ENCODE assay signal across 33 cellular contexts in genomic region chr3:42758126-42758525, GRCh38. TPM values are rescaled to one million over a fixed set of nuclear protein-coding genes. Genes with fewer than 3 reads are reported as not detected.
"Had no signal": no experiment of that assay in that cellular context is flagged by ENCODE, and none has a peak within 500 bp of the region (broad histone marks: within the 10 kb centered on the region; RNA-seq: fewer than 3 reads in every experiment).

No MANE protein-coding gene starts in this region.

- H3K4me1 Mint-ChIP-seq: activated CD4-positive, alpha-beta T cell treated with anti-CD3 and anti-CD28 coated beads for 36 hours; activated T-helper 17 cell treated with anti-CD3 and anti-CD28 coated beads, Interleukin-2, amount 50 U/mL, for 72 hours had no signal

- H3K9me3 ChIP-seq: ascending aorta, breast epithelium, colonic mucosa, esophagus muscularis mucosa, gastrocnemius medialis, heart left ventricle had no signal

- H3K27ac ChIP-seq: ascending aorta, breast epithelium, cardiac muscle cell, colonic mucosa, dorsolateral prefrontal cortex, esophagus muscularis mucosa, foreskin keratinocyte, gastrocnemius medialis, heart left ventricle had no signal

- DNase-seq: activated CD4-positive, alpha-beta memory T cell treated with anti-CD3 and anti-CD28 coated beads for 36 hours; activated CD4-positive, alpha-beta T cell treated with anti-CD3 and anti-CD28 coated beads for 36 hours; activated CD4-positive, alpha-beta T cell treated with anti-CD3 and anti-CD28 coated beads, Interleukin-2, amount 10 ng/mL, durations not matched to agents 24 days and 14 days; activated CD4-positive, CD25-positive, alpha-beta regulatory T cell; activated CD4-positive, CD25-positive, alpha-beta regulatory T cell treated with anti-CD3 and anti-CD28 coated beads, Interleukin-2, amount 50 U/mL, for 72 hours; activated CD8-positive, alpha-beta T cell treated with anti-CD3 and anti-CD28 coated beads, Interleukin-2, amount 10 ng/mL, durations not matched to agents 7 days and 5 days; activated gamma-delta T cell; activated naive CD4-positive, alpha-beta T cell; activated naive CD4-positive, alpha-beta T cell treated with anti-CD3 and anti-CD28 coated beads, Interleukin-2, amount 10 ng/mL, durations not matched to agents 7 days and 5 days; activated naive CD8-positive, alpha-beta T cell treated with anti-CD3 and anti-CD28 coated beads, Interleukin-2, amount 10 ng/mL, durations not matched to agents 7 days and 5 days; activated T-cell treated with anti-CD3 and anti-CD28 coated beads, Interleukin-2, amount 50 U/mL, for 4 hours; central memory CD4-positive, alpha-beta T cell; cerebellar nuclear complex; colonic mucosa; effector memory CD4-positive, alpha-beta T cell; erythroblast; foreskin keratinocyte; gastrocnemius medialis; glutamatergic neuron; heart left ventricle; T-helper 1 cell; T-helper 17 cell; T1000 had no signal

- H3K4me3 Mint-ChIP-seq: activated CD4-positive, alpha-beta memory T cell treated with anti-CD3 and anti-CD28 coated beads for 36 hours; activated CD4-positive, alpha-beta T cell treated with anti-CD3 and anti-CD28 coated beads for 36 hours; activated CD4-positive, alpha-beta T cell treated with anti-CD3 and anti-CD28 coated beads, Interleukin-2, amount 10 ng/mL, durations not matched to agents 24 days and 14 days; activated CD8-positive, alpha-beta T cell treated with anti-CD3 and anti-CD28 coated beads, Interleukin-2, amount 10 ng/mL, durations not matched to agents 7 days and 5 days; activated naive CD4-positive, alpha-beta T cell treated with anti-CD3 and anti-CD28 coated beads, Interleukin-2, amount 10 ng/mL, durations not matched to agents 7 days and 5 days; activated naive CD8-positive, alpha-beta T cell treated with anti-CD3 and anti-CD28 coated beads, Interleukin-2, amount 10 ng/mL, durations not matched to agents 7 days and 5 days; activated T-cell treated with anti-CD3 and anti-CD28 coated beads, Interleukin-2, amount 50 U/mL, for 4 hours; activated T-helper 17 cell treated with anti-CD3 and anti-CD28 coated beads, Interleukin-2, amount 50 U/mL, for 72 hours; brain; dendritic cell treated with granulocyte-macrophage colony-stimulating factor and Interleukin-4, amounts not matched to agents 40 ng/mL and 50 ng/mL, for 4 days; T-helper 17 cell; T-helper 2 cell treated with Interferon-gamma antibody and Interleukin-4, amounts not matched to agents 5 μg/mL and 100 μg/mL, for 36 hours had no signal

- ATAC-seq: activated CD4-positive, alpha-beta T cell treated with anti-CD3 and anti-CD28 coated beads for 36 hours; activated CD8-positive, alpha-beta T cell treated with anti-CD3 and anti-CD28 coated beads, Interleukin-2, amount 10 ng/mL, durations not matched to agents 7 days and 5 days; activated naive CD4-positive, alpha-beta T cell treated with anti-CD3 and anti-CD28 coated beads, Interleukin-2, amount 50 U/mL, for 72 hours; activated T-cell treated with anti-CD3 and anti-CD28 coated beads, Interleukin-2, amount 50 U/mL, for 4 hours; activated T-helper 17 cell treated with anti-CD3 and anti-CD28 coated beads, Interleukin-2, amount 50 U/mL, for 72 hours; foreskin keratinocyte; gastrocnemius medialis; heart left ventricle; T-helper 17 cell had no signal

- H3K36me3 ChIP-seq: ascending aorta, breast epithelium, cardiac muscle cell, colonic mucosa, esophagus muscularis mucosa, gastrocnemius medialis, heart left ventricle had no signal

- H3K4me3 ChIP-seq: ascending aorta, breast epithelium, cardiac muscle cell, colonic mucosa, dorsolateral prefrontal cortex, esophagus muscularis mucosa, gastrocnemius medialis, heart left ventricle had no signal

- H3K27ac Mint-ChIP-seq: activated CD4-positive, alpha-beta memory T cell treated with anti-CD3 and anti-CD28 coated beads for 36 hours; activated CD4-positive, alpha-beta T cell treated with anti-CD3 and anti-CD28 coated beads for 36 hours; activated CD4-positive, alpha-beta T cell treated with anti-CD3 and anti-CD28 coated beads, Interleukin-2, amount 10 ng/mL, durations not matched to agents 24 days and 14 days; activated CD8-positive, alpha-beta T cell treated with anti-CD3 and anti-CD28 coated beads, Interleukin-2, amount 10 ng/mL, durations not matched to agents 7 days and 5 days; activated naive CD4-positive, alpha-beta T cell treated with anti-CD3 and anti-CD28 coated beads, Interleukin-2, amount 10 ng/mL, durations not matched to agents 7 days and 5 days; activated naive CD8-positive, alpha-beta T cell treated with anti-CD3 and anti-CD28 coated beads, Interleukin-2, amount 10 ng/mL, durations not matched to agents 7 days and 5 days; activated T-helper 17 cell treated with anti-CD3 and anti-CD28 coated beads, Interleukin-2, amount 50 U/mL, for 72 hours; brain; dendritic cell treated with granulocyte-macrophage colony-stimulating factor and Interleukin-4, amounts not matched to agents 40 ng/mL and 50 ng/mL, for 4 days; T-helper 17 cell; T-helper 2 cell treated with Interferon-gamma antibody and Interleukin-4, amounts not matched to agents 5 μg/mL and 100 μg/mL, for 36 hours had no signal

- H3K27me3 ChIP-seq: ascending aorta, breast epithelium, cardiac muscle cell, colonic mucosa, dorsolateral prefrontal cortex, esophagus muscularis mucosa, gastrocnemius medialis, heart left ventricle had no signal

- H3K27me3 Mint-ChIP-seq: activated CD4-positive, alpha-beta memory T cell treated with anti-CD3 and anti-CD28 coated beads for 36 hours; activated T-helper 17 cell treated with anti-CD3 and anti-CD28 coated beads, Interleukin-2, amount 50 U/mL, for 72 hours; dendritic cell treated with granulocyte-macrophage colony-stimulating factor and Interleukin-4, amounts not matched to agents 40 ng/mL and 50 ng/mL, for 4 days had no signal

- H3K36me3 Mint-ChIP-seq: activated CD4-positive, alpha-beta memory T cell treated with anti-CD3 and anti-CD28 coated beads for 36 hours; activated naive CD4-positive, alpha-beta T cell treated with anti-CD3 and anti-CD28 coated beads, Interleukin-2, amount 10 ng/mL, durations not matched to agents 7 days and 5 days; activated naive CD4-positive, alpha-beta T cell treated with anti-CD3 and anti-CD28 coated beads, Interleukin-2, amount 50 U/mL, for 72 hours; activated naive CD8-positive, alpha-beta T cell treated with anti-CD3 and anti-CD28 coated beads, Interleukin-2, amount 10 ng/mL, durations not matched to agents 7 days and 5 days; brain had no signal

- H3K9me3 Mint-ChIP-seq: activated CD4-positive, alpha-beta memory T cell treated with anti-CD3 and anti-CD28 coated beads for 36 hours; activated CD4-positive, alpha-beta T cell treated with anti-CD3 and anti-CD28 coated beads, Interleukin-2, amount 10 ng/mL, durations not matched to agents 24 days and 14 days; activated naive CD4-positive, alpha-beta T cell treated with anti-CD3 and anti-CD28 coated beads, Interleukin-2, amount 10 ng/mL, durations not matched to agents 7 days and 5 days; activated naive CD4-positive, alpha-beta T cell treated with anti-CD3 and anti-CD28 coated beads, Interleukin-2, amount 50 U/mL, for 72 hours; activated naive CD8-positive, alpha-beta T cell treated with anti-CD3 and anti-CD28 coated beads, Interleukin-2, amount 10 ng/mL, durations not matched to agents 7 days and 5 days; activated T-cell treated with anti-CD3 and anti-CD28 coated beads, Interleukin-2, amount 50 U/mL, for 4 hours; activated T-helper 17 cell treated with anti-CD3 and anti-CD28 coated beads, Interleukin-2, amount 50 U/mL, for 72 hours; brain; dendritic cell treated with granulocyte-macrophage colony-stimulating factor and Interleukin-4, amounts not matched to agents 40 ng/mL and 50 ng/mL, for 4 days; T-helper 2 cell treated with Interferon-gamma antibody and Interleukin-4, amounts not matched to agents 5 μg/mL and 100 μg/mL, for 36 hours had no signal

- H3K4me1 ChIP-seq: ascending aorta, breast epithelium, colonic mucosa, foreskin keratinocyte had no signal

RNA-seq across cellular contexts. Expression of gene HHATL, which starts 55.5 kb away (rescaled TPM):
- total RNA-seq: activated CD4-positive, alpha-beta memory T cell treated with anti-CD3 and anti-CD28 coated beads for 36 hours; activated CD4-positive, alpha-beta T cell treated with anti-CD3 and anti-CD28 coated beads for 36 hours; activated CD4-positive, alpha-beta T cell treated with anti-CD3 and anti-CD28 coated beads, Interleukin-2, amount 10 ng/mL, durations not matched to agents 24 days and 14 days; activated CD8-positive, alpha-beta T cell treated with anti-CD3 and anti-CD28 coated beads, Interleukin-2, amount 10 ng/mL, durations not matched to agents 7 days and 5 days; activated naive CD4-positive, alpha-beta T cell treated with anti-CD3 and anti-CD28 coated beads, Interleukin-2, amount 50 U/mL, for 72 hours; activated naive CD8-positive, alpha-beta T cell treated with anti-CD3 and anti-CD28 coated beads, Interleukin-2, amount 10 ng/mL, durations not matched to agents 7 days and 5 days; activated T-cell treated with anti-CD3 and anti-CD28 coated beads, Interleukin-2, amount 50 U/mL, for 4 hours; activated T-helper 17 cell treated with anti-CD3 and anti-CD28 coated beads, Interleukin-2, amount 50 U/mL, for 72 hours; ascending aorta; foreskin keratinocyte; T-helper 17 cell had no signal
- polyA plus RNA-seq: foreskin keratinocyte had no signal
